19 cellular contexts compared by ENCODE assay signal in genomic region chr10:44297963-44298362, GRCh38.
DNase-seq lines count a peak whose midpoint lies in the region; ATAC-seq, FAIRE-seq and TF ChIP-seq lines count a peak whose summit lies in the region.
"Had no signal": no experiment of that assay in that cellular context is flagged by ENCODE, and none has a peak within 500 bp of the region (broad histone marks: within the 10 kb centered on the region; RNA-seq: fewer than 3 reads in every experiment).

No MANE protein-coding gene starts in this region.

- intact Hi-C loops in activated CD4-positive, alpha-beta T cell treated with anti-CD3 and anti-CD28 coated beads, Interleukin-2, amount 10 ng/mL, durations not matched to agents 24 days and 14 days (cut with micrococcal nuclease), result no loop called here
- intact Hi-C loops in activated CD4-positive, alpha-beta T cell treated with anti-CD3 and anti-CD28 coated beads for 36 hours (cut with DNase I, micrococcal nuclease), result no loop called here
- intact Hi-C loops in Right ventricle myocardium superior (cut with DNase I), result no loop called here

- H3K23ac ChIP-seq in H1 (ENCODE audit: insufficient read length), result no peak overlapping the region

- no peaks in the 10 kb centered on the region for H3K36me3 ChIP-seq in H1 (ENCODE audit: control insufficient read depth in 2 of 4, insufficient read depth in 4 of 4, low read length in 3 of 4)
- no peaks in the 10 kb centered on the region for H3K36me3 ChIP-seq in iPS-18a (ENCODE audit: control insufficient read depth, low read depth, low read length)
- H3K36me3 ChIP-seq in brain microvascular endothelial cell (replicated peaks), result no peaks in the 10 kb centered on the region

- no peaks in the 10 kb centered on the region for H3K9me3 Mint-ChIP-seq in activated CD4-positive, alpha-beta T cell treated with anti-CD3 and anti-CD28 coated beads, Interleukin-2, amount 10 ng/mL, durations not matched to agents 24 days and 14 days
- no peaks in the 10 kb centered on the region for H3K9me3 Mint-ChIP-seq in activated CD4-positive, alpha-beta T cell treated with anti-CD3 and anti-CD28 coated beads for 36 hours (ENCODE audit: low read depth)
- H3K9me3 Mint-ChIP-seq: CD8-positive, alpha-beta T cell had no signal

- no peaks in the 10 kb centered on the region for H4K20me1 ChIP-seq in H1 (replicated peaks in 1 of 2; ENCODE audit: control insufficient read depth in 1 of 2, insufficient read depth in 2 of 2, low read length in 2 of 2)

- no peak overlapping the region for H3K4me3 Mint-ChIP-seq in activated CD4-positive, alpha-beta T cell treated with anti-CD3 and anti-CD28 coated beads, Interleukin-2, amount 10 ng/mL, durations not matched to agents 24 days and 14 days
- no peak overlapping the region for H3K4me3 Mint-ChIP-seq in activated CD4-positive, alpha-beta T cell treated with anti-CD3 and anti-CD28 coated beads for 36 hours
- H3K4me3 Mint-ChIP-seq: CD14-positive monocyte; CD8-positive, alpha-beta T cell had no signal

- no peak overlapping the region for H3K9ac ChIP-seq in H1 (replicated peaks in 1 of 4; ENCODE audit: extremely low read depth in 1 of 4, low read depth in 3 of 4, low read length in 3 of 4)
- H3K9ac ChIP-seq in iPS-18a (ENCODE audit: low read length), result no peak overlapping the region

- H2BK12ac ChIP-seq in H1 (ENCODE audit: low read depth, low read length), result no peak overlapping the region

- no peak overlapping the region for H2AFZ ChIP-seq in H1 (ENCODE audit: low read length)

- no peaks in the 10 kb centered on the region for H3K36me3 Mint-ChIP-seq in activated CD4-positive, alpha-beta T cell treated with anti-CD3 and anti-CD28 coated beads, Interleukin-2, amount 10 ng/mL, durations not matched to agents 24 days and 14 days (ENCODE audit: low read depth)
- no peaks in the 10 kb centered on the region for H3K36me3 Mint-ChIP-seq in activated CD4-positive, alpha-beta T cell treated with anti-CD3 and anti-CD28 coated beads for 36 hours (ENCODE audit: low read depth)
- H3K36me3 Mint-ChIP-seq: CD14-positive monocyte; CD8-positive, alpha-beta T cell had no signal

- H3K14ac ChIP-seq in H1 (ENCODE audit: insufficient read length), result no peak overlapping the region

- H3K27me3 ChIP-seq in H1 (replicated peaks in 1 of 4; ENCODE audit: control insufficient read depth in 3 of 4, extremely low read depth in 1 of 4, insufficient read depth in 3 of 4, low read length in 3 of 4) (peaks cover 0 to 15% (median 8%) of the 10 kb centered on the region in 4 experiments; a peak in 4 of 7 replicates), iPS-18a (ENCODE audit: control insufficient read depth, insufficient read depth, low read length) (peaks cover 12% of the 10 kb centered on the region), brain microvascular endothelial cell (replicated peaks) (no peaks in the 10 kb centered on the region)

- H3K79me1 ChIP-seq in H1 (ENCODE audit: low read depth, low read length), result peaks cover 3% of the 10 kb centered on the region; the same call in 1 of the 2 replicates

- ATAC-seq in activated CD4-positive, alpha-beta T cell treated with anti-CD3 and anti-CD28 coated beads for 36 hours, result no peak
- ATAC-seq in Right ventricle myocardium superior (ENCODE audit: poor library complexity), result no peak
- ATAC-seq: CD8-positive, alpha-beta T cell; HCT116 had no signal

- CTCF ChIA-PET in activated CD4-positive, alpha-beta T cell treated with anti-CD3 and anti-CD28 coated beads for 36 hours (lab: Charles Lee), result no interaction called here
- CTCF ChIA-PET in H1 (lab: Charles Lee; ENCODE audit: partially characterized antibody), result interaction anchor here (1.2 kb wide), 1 partner anchor 162 kb away, joined by 3 read pairs; no protein-coding TSS in a partner anchor

- H2AK5ac ChIP-seq in H1 (ENCODE audit: low read depth, low read length), result no peak overlapping the region

- H2BK15ac ChIP-seq in H1 (ENCODE audit: low read length), result no peak overlapping the region

- TF ChIP-seq POLR2A in H1 (IDR thresholded peaks at IDR 0.05; ENCODE audit: control extremely low read depth in 1 of 2, low read depth in 2 of 2, low read length in 2 of 2), result no peak

- in situ Hi-C loops in brain microvascular endothelial cell (cut with HindIII; ENCODE audit: low pct_ligation_motif_present, low sequenced_read_pairs), result no loop called here

- H3K9me3 ChIP-seq in H1 (ENCODE audit: insufficient read depth in 2 of 2, low read depth in 1 of 2, low read length in 1 of 2) (no peaks in the 10 kb centered on the region), iPS-18a (ENCODE audit: control insufficient read depth, low read depth, low read length) (no peaks in the 10 kb centered on the region)

- H3K27me3 Mint-ChIP-seq in activated CD4-positive, alpha-beta T cell treated with anti-CD3 and anti-CD28 coated beads, Interleukin-2, amount 10 ng/mL, durations not matched to agents 24 days and 14 days, result peaks cover 2% of the 10 kb centered on the region
- H3K27me3 Mint-ChIP-seq in activated CD4-positive, alpha-beta T cell treated with anti-CD3 and anti-CD28 coated beads for 36 hours, result peaks cover 2% of the 10 kb centered on the region

- no peak overlapping the region for H2BK120ac ChIP-seq in H1 (replicated peaks; ENCODE audit: low read depth, low read length)

- POLR2A ChIA-PET in activated CD4-positive, alpha-beta T cell treated with anti-CD3 and anti-CD28 coated beads for 36 hours (lab: Charles Lee), result no interaction called here
- POLR2A ChIA-PET in H1 (lab: Charles Lee; ENCODE audit: partially characterized antibody), result no interaction called here

- H3K4me3 ChIP-seq in H1 (ENCODE audit: extremely low read depth in 1 of 4, insufficient read depth in 2 of 4, low read depth in 3 of 4, low read length in 4 of 4), result peak overlapping the region in 2 of 4 experiments; percentile 11 to 41; a peak in 3 of 8 replicates
- peak overlapping the region; percentile 45 for H3K4me3 ChIP-seq in iPS-18a (ENCODE audit: low read length)
- H3K4me3 ChIP-seq in brain microvascular endothelial cell (ENCODE audit: low read depth, low read length), result no peak overlapping the region

- TF ChIP-seq RAD21 in H1 (IDR thresholded peaks at IDR 0.05 in 1 of 2, conservative IDR thresholded peaks at IDR 0.05 in 1 of 2; ENCODE audit: low read depth in 2 of 2, low read length in 2 of 2), result no peak

- TF ChIP-seq EP300 in H1 (IDR thresholded peaks at IDR 0.05; ENCODE audit: borderline replicate concordance in 1 of 2, low read depth in 2 of 2, low read length in 2 of 2), result no peak

- no peak overlapping the region for H3K18ac ChIP-seq in H1 (ENCODE audit: extremely low read depth, low read length)

- TF ChIP-seq CTCF in H1 (IDR thresholded peaks at IDR 0.05; ENCODE audit: control extremely low read depth in 1 of 3, insufficient read depth in 1 of 3, low read depth in 1 of 3, low read length in 3 of 3), result no peak
- TF ChIP-seq CTCF in brain microvascular endothelial cell (IDR thresholded peaks at IDR 0.05; ENCODE audit: low read depth, low read length, missing control alignments), result no peak

- H3K27ac ChIP-seq in H1 (ENCODE audit: low read depth, low read length), result no peak overlapping the region
- no peak overlapping the region for H3K27ac ChIP-seq in iPS-18a (ENCODE audit: low read length)
- no peak overlapping the region for H3K27ac ChIP-seq in brain microvascular endothelial cell
- H3K27ac ChIP-seq: 22Rv1 had no signal

- no peak for FAIRE-seq in H1 (lab: Jason Lieb, UNC)
- FAIRE-seq: D721Med, GM12892, HTR-8/SVneo had no signal

- no peak overlapping the region for H4K8ac ChIP-seq in H1 (ENCODE audit: extremely low read depth, insufficient read depth, low read length)

- no peak overlapping the region for H3K27ac Mint-ChIP-seq in activated CD4-positive, alpha-beta T cell treated with anti-CD3 and anti-CD28 coated beads, Interleukin-2, amount 10 ng/mL, durations not matched to agents 24 days and 14 days
- no peak overlapping the region for H3K27ac Mint-ChIP-seq in activated CD4-positive, alpha-beta T cell treated with anti-CD3 and anti-CD28 coated beads for 36 hours
- H3K27ac Mint-ChIP-seq: CD14-positive monocyte; CD8-positive, alpha-beta T cell had no signal

- H4K91ac ChIP-seq in H1 (replicated peaks; ENCODE audit: insufficient read length, low read length), result no peak overlapping the region

- H2BK5ac ChIP-seq in H1 (ENCODE audit: low read depth, low read length), result no peak overlapping the region

- no peak overlapping the region for H3K4ac ChIP-seq in H1 (replicated peaks; ENCODE audit: insufficient read length, low read depth, low read length)

- H3K4me1 ChIP-seq in H1 (replicated peaks in 1 of 4; ENCODE audit: control insufficient read depth in 3 of 4, insufficient read depth in 4 of 4, low read length in 3 of 4) (peaks cover 0 to 18% (median 13%) of the 10 kb centered on the region in 4 experiments; a peak in 5 of 7 replicates), iPS-18a (ENCODE audit: control insufficient read depth, low read depth, low read length) (peaks cover 38% of the 10 kb centered on the region)

- no peak overlapping the region for H2BK20ac ChIP-seq in H1 (ENCODE audit: low read length)

- peak overlapping the region; percentile 41 to 62; a peak in 3 of 4 replicates for H3K4me2 ChIP-seq in H1 (ENCODE audit: insufficient read depth in 1 of 2, low read depth in 2 of 2, low read length in 2 of 2)

- DNase-seq in activated CD4-positive, alpha-beta T cell treated with anti-CD3 and anti-CD28 coated beads, Interleukin-2, amount 10 ng/mL, durations not matched to agents 24 days and 14 days, result peak; percentile 42
- DNase-seq in activated CD4-positive, alpha-beta T cell treated with anti-CD3 and anti-CD28 coated beads for 36 hours, result no peak
- DNase-seq in H1 (ENCODE audit: low read depth in 1 of 2, low spot score in 2 of 2), result no peak
- no peak for DNase-seq in brain microvascular endothelial cell
- DNase-seq in Right ventricle myocardium superior, result no peak
- DNase-seq in DMS79 treated with DMSO at 0.1 percent for 48 hours (lab: John Stamatoyannopoulos, UW), result no peak
- DNase-seq: CD8-positive, alpha-beta T cell; COR-L47; DMS153; DND-41; GDM1; GOT3 had no signal

- peaks cover 11% of the 10 kb centered on the region for H3K23me2 ChIP-seq in H1 (ENCODE audit: low read depth, low read length)

- 3% methylated on average over 6 of the region's 6 CpGs; no CpG with 5 or more reads in 1 of the 2 experiments for WGBS in H1 (ENCODE audit: extremely low coverage in 1 of 2, insufficient coverage in 1 of 2, insufficient read length in 1 of 2, insufficient replicate concordance in 2 of 2, low coverage in 1 of 2, low lambda C conversion rate in 2 of 2, missing lambda C conversion rate in 1 of 2), 2 experiments

- no peaks in the 10 kb centered on the region for H3K79me2 ChIP-seq in H1 (ENCODE audit: control insufficient read depth in 1 of 2, insufficient read depth in 2 of 2, low read length in 2 of 2)

- no peak overlapping the region for H3K56ac ChIP-seq in H1 (replicated peaks; ENCODE audit: insufficient read length, low read depth, low read length)

- H4K5ac ChIP-seq in H1 (ENCODE audit: insufficient read length, low read depth, low read length), result no peak overlapping the region

- no peaks in the 10 kb centered on the region for H3K4me1 Mint-ChIP-seq in activated CD4-positive, alpha-beta T cell treated with anti-CD3 and anti-CD28 coated beads, Interleukin-2, amount 10 ng/mL, durations not matched to agents 24 days and 14 days
- H3K4me1 Mint-ChIP-seq in activated CD4-positive, alpha-beta T cell treated with anti-CD3 and anti-CD28 coated beads for 36 hours, result no peaks in the 10 kb centered on the region
- H3K4me1 Mint-ChIP-seq: CD14-positive monocyte had no signal
